Comparison of ENCODE assay signal across 8 cellular contexts in genomic region chr2:75710220-75710576, GRCh38. TPM values are rescaled to one million over a fixed set of nuclear protein-coding genes. Genes with fewer than 3 reads are reported as not detected.
A peak's percentile ranks its signal among the peaks of the same experiment; 100 is the strongest.
DNase-seq lines count a peak whose midpoint lies in the region; ATAC-seq and TF ChIP-seq lines count a peak whose summit lies in the region.

No MANE protein-coding gene starts in this region.

- H3K4me3 ChIP-seq in AG10803 (ENCODE audit: low read length) (peak overlapping the region; percentile 71), NB4 (ENCODE audit: low read depth, low read length) (peak overlapping the region; percentile 76), ectodermal cell (ENCODE audit: insufficient read depth, low read depth, low read length) (peak overlapping the region; percentile 72)

- peak overlapping the region; percentile 93 for H3K4me3 Mint-ChIP-seq in neural crest cell

- H3K27ac ChIP-seq in ectodermal cell (ENCODE audit: insufficient read depth, low read depth, low read length, poor library complexity, severe bottlenecking): peak overlapping the region; percentile 96

- H3K27me3 ChIP-seq in ectodermal cell (ENCODE audit: control insufficient read depth, insufficient read depth, low read length, poor library complexity, severe bottlenecking): no peaks in the 10 kb centered on the region

- H3K27ac Mint-ChIP-seq in neural crest cell (ENCODE audit: unreplicated experiment): peak overlapping the region; percentile 86

- no peak for TF ChIP-seq POLR2A in NB4 (IDR thresholded peaks at IDR 0.05; ENCODE audit: extremely low read depth, insufficient read length)

- WGBS in ectodermal cell, 2 experiments: 3 to 5% methylated on average over 12 of the region's 12 CpGs

- peaks cover 2% of the 10 kb centered on the region for H3K36me3 ChIP-seq in ectodermal cell (ENCODE audit: control insufficient read depth, insufficient read depth, low read length)

- H3K27me3 Mint-ChIP-seq in neural crest cell (ENCODE audit: low read depth): no peaks in the 10 kb centered on the region

- ATAC-seq in GM19452 (IDR thresholded peaks at IDR 0.05; ENCODE audit: unreplicated experiment): peak; percentile 31

- no peaks in the 10 kb centered on the region for H3K9me3 ChIP-seq in ectodermal cell (ENCODE audit: control insufficient read depth, low read length)

- H3K4me1 ChIP-seq in ectodermal cell (ENCODE audit: control insufficient read depth, insufficient read depth, low read length): no peaks in the 10 kb centered on the region

- DNase-seq in AG10803 (ENCODE audit: low read depth) (no peak), NB4 (ENCODE audit: low read depth) (no peak), neural crest cell (ENCODE audit: low read depth, low spot score) (no peak), activated gamma-delta T cell (lab: John Stamatoyannopoulos, UW) (no peak), COLO668 (lab: John Stamatoyannopoulos, UW; ENCODE audit: unreplicated experiment) (no peak), NCI-H774 (lab: John Stamatoyannopoulos, UW) (no peak)

- TF ChIP-seq CTCF in AG10803 (conservative IDR thresholded peaks at IDR 0.05; ENCODE audit: low read length) (no peak), NB4 (IDR thresholded peaks at IDR 0.05; ENCODE audit: low read depth, low read length) (no peak), neural crest cell (conservative IDR thresholded peaks at IDR 0.05) (no peak)

- peaks cover 16% of the 10 kb centered on the region for H3K36me3 Mint-ChIP-seq in neural crest cell (ENCODE audit: low read depth)

- peaks cover 25% of the 10 kb centered on the region for H3K4me1 Mint-ChIP-seq in neural crest cell

- peaks cover 5% of the 10 kb centered on the region for H3K9me3 Mint-ChIP-seq in neural crest cell

RNA-seq across cellular contexts. Expression of gene GCFC2, which starts 0.5 kb away (rescaled TPM):
- 28.4 TPM for polyA plus RNA-seq in ectodermal cell (2013, experiment 1 of 4)
- polyA plus RNA-seq in ectodermal cell (2013, experiment 2 of 4): 30.5 TPM
- polyA plus RNA-seq in ectodermal cell (2013, experiment 3 of 4): 21.4 TPM
- polyA plus RNA-seq in ectodermal cell (2013, experiment 4 of 4): 22.5 TPM
- 24.6 and 27.1 TPM in 2 replicates for total RNA-seq in neural crest cell
